ENCODE assay signal across 8 cellular contexts in genomic region chr17:67390006-67390645, GRCh38. TPM values are rescaled to one million over a fixed set of nuclear protein-coding genes. Genes with fewer than 3 reads are reported as not detected.
DNase-seq lines count a peak whose midpoint lies in the region; ATAC-seq, FAIRE-seq and TF ChIP-seq lines count a peak whose summit lies in the region.

No MANE protein-coding gene starts in this region.

- in situ Hi-C loops in transverse colon (cut with MboI; ENCODE audit: low pct_ligation_motif_present in 1 of 4, low pct_unique_long_range_greater_than_20kb in 1 of 4, low sequenced_read_pairs in 3 of 4) = loop anchor here in 2 of 4 donors (10.0 to 25.0 kb wide), 3 partner anchors 75 to 297 kb away; no protein-coding TSS in a partner anchor

- FAIRE-seq in keratinocyte (lab: Jason Lieb, UNC) = no peak

- H3K27ac ChIP-seq in keratinocyte (ENCODE audit: control insufficient read depth, insufficient read depth, low read length) = no peak overlapping the region
- peak overlapping the region; percentile 38 to 60 (median 44) for H3K27ac ChIP-seq in transverse colon

- H3K27me3 Mint-ChIP-seq in activated naive CD4-positive, alpha-beta T cell treated with anti-CD3 and anti-CD28 coated beads, Interleukin-2, amount 50 U/mL, for 24 hours = no peaks in the 10 kb centered on the region
- no peaks in the 10 kb centered on the region for H3K27me3 Mint-ChIP-seq in activated CD4-positive, alpha-beta memory T cell treated with anti-CD3 and anti-CD28 coated beads for 36 hours

- no peaks in the 10 kb centered on the region for H3K27me3 ChIP-seq in keratinocyte (ENCODE audit: control insufficient read depth, extremely low read depth, insufficient read depth, low read length)
- no peaks in the 10 kb centered on the region for H3K27me3 ChIP-seq in transverse colon

- H2AFZ ChIP-seq in keratinocyte (ENCODE audit: control insufficient read depth, low read length) = no peak overlapping the region

- H3K4me3 ChIP-seq in keratinocyte (ENCODE audit: control insufficient read depth in 2 of 3, extremely low read depth in 1 of 3, insufficient read depth in 2 of 3, low read depth in 1 of 3, low read length in 3 of 3) (no peak overlapping the region), transverse colon (no peak overlapping the region)

- TF ChIP-seq POLR2A in transverse colon (IDR thresholded peaks at IDR 0.05) = no peak

- intact Hi-C loops in activated CD4-positive, alpha-beta memory T cell treated with anti-CD3 and anti-CD28 coated beads for 36 hours (cut with micrococcal nuclease) = loop anchor here (1.0 kb wide), 7 partner anchors 12 to 85 kb away; partner anchors contain the start of gene PSMD12
- intact Hi-C loops in transverse colon (cut with DNase I; ENCODE audit: low total_unique reads) = loop anchor here (5.0 kb wide), 1 partner anchor 87 kb away; no protein-coding TSS in a partner anchor

- peaks cover 29% of the 10 kb centered on the region for H3K79me2 ChIP-seq in keratinocyte (ENCODE audit: control insufficient read depth, insufficient read depth, low read length)

- H3K4me1 ChIP-seq in keratinocyte (ENCODE audit: control insufficient read depth, extremely low read depth, insufficient read depth, low read length) (peaks cover 14% of the 10 kb centered on the region), transverse colon (peaks cover 0 to 7% (median 3%) of the 10 kb centered on the region in 4 donors)

- H3K9me3 ChIP-seq in keratinocyte (ENCODE audit: control insufficient read depth, low read depth, low read length) = no peaks in the 10 kb centered on the region
- H3K9me3 ChIP-seq in transverse colon = no peaks in the 10 kb centered on the region

- WGBS in transverse colon (ENCODE audit: low coverage in 1 of 2), 2 donors = 74 to 95% methylated on average over 3 to 6 of the region's 6 CpGs

- H3K4me3 Mint-ChIP-seq in activated naive CD4-positive, alpha-beta T cell treated with anti-CD3 and anti-CD28 coated beads, Interleukin-2, amount 50 U/mL, for 24 hours = peak overlapping the region; percentile 79
- H3K4me3 Mint-ChIP-seq in activated CD4-positive, alpha-beta memory T cell treated with anti-CD3 and anti-CD28 coated beads for 36 hours = no peak overlapping the region

- H3K4me1 Mint-ChIP-seq in activated naive CD4-positive, alpha-beta T cell treated with anti-CD3 and anti-CD28 coated beads, Interleukin-2, amount 50 U/mL, for 24 hours = peaks cover 90% of the 10 kb centered on the region
- H3K4me1 Mint-ChIP-seq in activated CD4-positive, alpha-beta memory T cell treated with anti-CD3 and anti-CD28 coated beads for 36 hours (ENCODE audit: low read depth) = peaks cover 77% of the 10 kb centered on the region

- POLR2A ChIA-PET in activated CD4-positive, alpha-beta memory T cell treated with anti-CD3 and anti-CD28 coated beads for 36 hours (lab: Charles Lee) = interaction anchor here (0.7 to 3.2 kb wide), 12 partner anchors 11 to 216 kb away, joined by 3 to 18 read pairs (median 4); partner anchors contain the start of genes PITPNC1 and PSMD12

- peak overlapping the region; percentile 36 for H3K4me2 ChIP-seq in keratinocyte (ENCODE audit: control insufficient read depth, extremely low read depth, insufficient read depth, low read depth, low read length)

- H3K9ac ChIP-seq in keratinocyte (ENCODE audit: control insufficient read depth, extremely low read depth, insufficient read depth, low read length) = no peak overlapping the region

- no peaks in the 10 kb centered on the region for H4K20me1 ChIP-seq in keratinocyte (ENCODE audit: control insufficient read depth, extremely low read depth, insufficient read depth, low read length)

- DNase-seq in activated naive CD4-positive, alpha-beta T cell (lab: John Stamatoyannopoulos, UW) = no peak
- DNase-seq in activated CD4-positive, alpha-beta memory T cell treated with anti-CD3 and anti-CD28 coated beads for 36 hours = no peak
- DNase-seq in keratinocyte (ENCODE audit: low read depth, low spot score) (no peak), transverse colon (no peak), NCI-H187 (lab: John Stamatoyannopoulos, UW) (no peak), NCI-H146 treated with DMSO at 0.1 percent for 48 hours (lab: John Stamatoyannopoulos, UW; ENCODE audit: unreplicated experiment) (no peak)

- CTCF ChIA-PET in activated CD4-positive, alpha-beta memory T cell treated with anti-CD3 and anti-CD28 coated beads for 36 hours (lab: Charles Lee) = interaction anchor here (0.8 to 8.3 kb wide), 8 partner anchors 13 to 91 kb away, joined by 3 to 235 read pairs (median 4); partner anchors contain the start of gene PITPNC1

- H3K36me3 ChIP-seq in keratinocyte (ENCODE audit: control insufficient read depth in 2 of 2, extremely low read depth in 1 of 2, insufficient read depth in 2 of 2, low read length in 2 of 2) (peaks cover 0 to 1% of the 10 kb centered on the region in 2 experiments), transverse colon (no peaks in the 10 kb centered on the region)

- no peaks in the 10 kb centered on the region for H3K9me3 Mint-ChIP-seq in activated naive CD4-positive, alpha-beta T cell treated with anti-CD3 and anti-CD28 coated beads, Interleukin-2, amount 50 U/mL, for 24 hours
- H3K9me3 Mint-ChIP-seq in activated CD4-positive, alpha-beta memory T cell treated with anti-CD3 and anti-CD28 coated beads for 36 hours = peaks cover 3% of the 10 kb centered on the region

- TF ChIP-seq CTCF in keratinocyte (optimal IDR thresholded peaks at IDR 0.05 in 1 of 3, IDR thresholded peaks at IDR 0.05 in 1 of 3, conservative IDR thresholded peaks at IDR 0.05 in 1 of 3; ENCODE audit: extremely low read depth in 1 of 3, insufficient read depth in 2 of 3, low read length in 3 of 3) (no peak), transverse colon (IDR thresholded peaks at IDR 0.05) (no peak)

- dilution Hi-C loops in keratinocyte (cut with MboI; ENCODE audit: extremely low pct_ligation_motif_present, low sequenced_read_pairs) = no loop called here

- no peak for ATAC-seq in HG02970 (IDR thresholded peaks at IDR 0.05; ENCODE audit: low FRiP score, unreplicated experiment)

- H3K9me1 ChIP-seq in keratinocyte (ENCODE audit: control insufficient read depth, extremely low read depth, insufficient read depth, low read length) = no peaks in the 10 kb centered on the region

- no peak for TF ChIP-seq EP300 in transverse colon (IDR thresholded peaks at IDR 0.05; ENCODE audit: low read depth)

- peak overlapping the region; percentile 93 for H3K27ac Mint-ChIP-seq in activated naive CD4-positive, alpha-beta T cell treated with anti-CD3 and anti-CD28 coated beads, Interleukin-2, amount 50 U/mL, for 24 hours
- H3K27ac Mint-ChIP-seq in activated CD4-positive, alpha-beta memory T cell treated with anti-CD3 and anti-CD28 coated beads for 36 hours = peak overlapping the region; percentile 96

- H3K36me3 Mint-ChIP-seq in activated naive CD4-positive, alpha-beta T cell treated with anti-CD3 and anti-CD28 coated beads, Interleukin-2, amount 50 U/mL, for 24 hours = peaks cover 7% of the 10 kb centered on the region
- peaks cover 6% of the 10 kb centered on the region for H3K36me3 Mint-ChIP-seq in activated CD4-positive, alpha-beta memory T cell treated with anti-CD3 and anti-CD28 coated beads for 36 hours

RNA-seq across cellular contexts. Expression of gene PITPNC1, which starts 13.0 kb away (rescaled TPM):
- total RNA-seq in activated CD4-positive, alpha-beta memory T cell treated with anti-CD3 and anti-CD28 coated beads for 36 hours = 10 to 100 TPM; 35.7 to 37.3 TPM
- polyA plus RNA-seq in keratinocyte = 14.7 to 25.4 TPM (median 24.8 TPM) in 3 replicates
- polyA plus RNA-seq in keratinocyte (2011; ENCODE audit: low read depth) = 19.5 TPM
- polyA plus RNA-seq in keratinocyte (2011; cell fraction: cytosol; rRNA removed) = 23.4 and 33.3 TPM in 2 replicates
- 12.7 and 15.9 TPM in 2 replicates for polyA plus RNA-seq in keratinocyte (2011; cell fraction: nucleus; rRNA removed)
- polyA plus RNA-seq in keratinocyte (2012; ENCODE audit: low replicate concordance) = 23.1 and 23.3 TPM in 2 replicates
- 13.8 to 26.5 TPM (median 17.4 TPM) in 3 replicates for polyA minus RNA-seq in keratinocyte
- polyA minus RNA-seq in keratinocyte (2011; cell fraction: cytosol; rRNA and poly(A)+ RNA removed) = 16.9 TPM
- 7.9 and 15.7 TPM in 2 replicates for polyA minus RNA-seq in keratinocyte (2011; cell fraction: nucleus; rRNA and poly(A)+ RNA removed)
- total RNA-seq in transverse colon = 10 to 100 TPM in 1 of 4 donors, 1 to 10 TPM in 3; 1.6 to 10.3 (median 4.0) TPM

RNA-seq across cellular contexts. Expression of gene PSMD12, which starts 23.7 kb away (rescaled TPM):
- total RNA-seq in activated CD4-positive, alpha-beta memory T cell treated with anti-CD3 and anti-CD28 coated beads for 36 hours = 10 to 100 TPM; 94.0 to 98.6 TPM
- polyA plus RNA-seq in keratinocyte = 29.6 to 68.4 TPM (median 56.6 TPM) in 3 replicates
- polyA plus RNA-seq in keratinocyte (2011; ENCODE audit: low read depth) = 81.7 TPM
- 34.4 and 60.1 TPM in 2 replicates for polyA plus RNA-seq in keratinocyte (2011; cell fraction: cytosol; rRNA removed)
- polyA plus RNA-seq in keratinocyte (2011; cell fraction: nucleus; rRNA removed) = 36.2 and 54.4 TPM in 2 replicates
- polyA plus RNA-seq in keratinocyte (2012; ENCODE audit: low replicate concordance) = 60.1 and 72.2 TPM in 2 replicates
- polyA minus RNA-seq in keratinocyte = 7.3 to 42.1 TPM (median 13.0 TPM) in 3 replicates
- 79.6 TPM for polyA minus RNA-seq in keratinocyte (2011; cell fraction: cytosol; rRNA and poly(A)+ RNA removed)
- polyA minus RNA-seq in keratinocyte (2011; cell fraction: nucleus; rRNA and poly(A)+ RNA removed) = 14.2 and 31.7 TPM in 2 replicates
- total RNA-seq in transverse colon = 10 to 100 TPM in 2 of 4 donors, 1 to 10 TPM in 2; 7.2 to 25.2 (median 12.5) TPM
